In genomic region chr7:106076537-106076936, GRCh38 we compare ENCODE assay signal across 18 cellular contexts. TPM values are rescaled to one million over a fixed set of nuclear protein-coding genes. Genes with fewer than 3 reads are reported as not detected.
DNase-seq lines count a peak whose midpoint lies in the region; ATAC-seq and TF ChIP-seq lines count a peak whose summit lies in the region.
"Had no signal": no experiment of that assay in that cellular context is flagged by ENCODE, and none has a peak within 500 bp of the region (broad histone marks: within the 10 kb centered on the region; RNA-seq: fewer than 3 reads in every experiment).

No MANE protein-coding gene starts in this region.

- peaks cover 83% of the 10 kb centered on the region for H3F3A ChIP-seq in SU-DHL-6 (ENCODE audit: insufficient read depth)

- 44 to 74% (median 53%) methylated on average over 2 of the region's 2 CpGs for WGBS in spleen, 5 donors

- intact Hi-C loops in spleen (cut with DNase I; ENCODE audit: low total_unique reads): no loop called here

- H3K4me3 ChIP-seq in SU-DHL-6 (ENCODE audit: insufficient read depth, low read length, poor library complexity, severe bottlenecking) (peak overlapping the region; percentile 18), spleen (no peak overlapping the region)
- H3K4me3 ChIP-seq: HAP-1 had no signal

- no peaks in the 10 kb centered on the region for H3K9me3 ChIP-seq in KOPT-K1 (ENCODE audit: insufficient read depth, low read length, poor library complexity, severe bottlenecking)
- H3K9me3 ChIP-seq in SU-DHL-6 (ENCODE audit: insufficient read depth, low read length): no peaks in the 10 kb centered on the region
- H3K9me3 ChIP-seq in spleen: no peaks in the 10 kb centered on the region
- H3K9me3 ChIP-seq: HAP-1 had no signal

- H3K27me3 ChIP-seq in SU-DHL-6 (ENCODE audit: low read length): no peaks in the 10 kb centered on the region
- no peaks in the 10 kb centered on the region for H3K27me3 ChIP-seq in spleen (replicated peaks in 1 of 7)

- H3K27ac ChIP-seq in KOPT-K1 (ENCODE audit: low read depth, low read length, poor library complexity, severe bottlenecking): peak overlapping the region; percentile 60
- H3K27ac ChIP-seq in SU-DHL-6 (ENCODE audit: low read depth, low read length): peak overlapping the region; percentile 97
- H3K27ac ChIP-seq in spleen: peak overlapping the region in 5 of 8 donors; percentile 5 to 96 (median 58)

- H3K4me1 ChIP-seq in spleen: peaks cover 34 to 93% (median 66%) of the 10 kb centered on the region in 6 donors

- H3K79me2 ChIP-seq in SU-DHL-6 (ENCODE audit: insufficient read depth, low read length): peaks cover 8% of the 10 kb centered on the region; the same call in 1 of the 2 replicates

- peak overlapping the region; percentile 13 for H2AFZ ChIP-seq in SU-DHL-6 (ENCODE audit: low read depth, low read length, severe bottlenecking)

- DNase-seq in NCI-H2171 treated with DMSO at 0.1 percent for 48 hours (lab: John Stamatoyannopoulos, UW) (peak; percentile 31), NCI-H2171 (lab: John Stamatoyannopoulos, UW) (no peak), spleen (no peak), cerebellar nuclear complex (lab: John Stamatoyannopoulos, UW) (no peak)
- DNase-seq: 8988T, DMS 273 treated with DMSO at 0.1 percent for 48 hours, EL, NCI-H1436, NCI-H2081, NCI-H524, RPMI8226, SIG-M5, SW 1271 had no signal

- H3K4me2 ChIP-seq in SU-DHL-6 (ENCODE audit: low read depth, low read length, poor library complexity, severe bottlenecking): peak overlapping the region; percentile 65

- H3K36me3 ChIP-seq in KOPT-K1 (ENCODE audit: insufficient read depth, low read length): no peaks in the 10 kb centered on the region
- H3K36me3 ChIP-seq in SU-DHL-6 (ENCODE audit: low read length): no peaks in the 10 kb centered on the region
- H3K36me3 ChIP-seq in spleen: no peaks in the 10 kb centered on the region
- H3K36me3 ChIP-seq: HAP-1 had no signal

- no peaks in the 10 kb centered on the region for H4K20me1 ChIP-seq in SU-DHL-6 (ENCODE audit: low read depth, low read length)

- H3K9me2 ChIP-seq in SU-DHL-6 (replicated peaks; ENCODE audit: insufficient read depth, low read length): no peaks in the 10 kb centered on the region

- ATAC-seq in GM21447 (IDR thresholded peaks at IDR 0.05; ENCODE audit: unreplicated experiment): no peak
- no peak for ATAC-seq in HG03354 (IDR thresholded peaks at IDR 0.05; ENCODE audit: poor library complexity, severe bottlenecking, unreplicated experiment)

- H3K9ac ChIP-seq in SU-DHL-6 (ENCODE audit: low read length): peak overlapping the region; percentile 71

- TF ChIP-seq CTCF in SU-DHL-6 (IDR thresholded peaks at IDR 0.05; ENCODE audit: insufficient read depth, low read length, poor library complexity, severe bottlenecking): no peak
- no peak for TF ChIP-seq CTCF in spleen (IDR thresholded peaks at IDR 0.05 in 8 of 11, conservative IDR thresholded peaks at IDR 0.05 in 3 of 11)

- TF ChIP-seq POLR2A in spleen (IDR thresholded peaks at IDR 0.05): no peak

RNA-seq across cellular contexts. Expression of gene SYPL1, which starts 35.6 kb away (rescaled TPM):
- 100 to 1,000 TPM in 2 of 7 donors, 10 to 100 TPM in 5; 72.8 to 113 (median 95.3) TPM for total RNA-seq in spleen
- 10 to 100 TPM; 49.9 to 79.0 (median 67.3) TPM for polyA plus RNA-seq in spleen
